Comparison of ENCODE assay signal across 19 cellular contexts in the genomic region with DNA sequence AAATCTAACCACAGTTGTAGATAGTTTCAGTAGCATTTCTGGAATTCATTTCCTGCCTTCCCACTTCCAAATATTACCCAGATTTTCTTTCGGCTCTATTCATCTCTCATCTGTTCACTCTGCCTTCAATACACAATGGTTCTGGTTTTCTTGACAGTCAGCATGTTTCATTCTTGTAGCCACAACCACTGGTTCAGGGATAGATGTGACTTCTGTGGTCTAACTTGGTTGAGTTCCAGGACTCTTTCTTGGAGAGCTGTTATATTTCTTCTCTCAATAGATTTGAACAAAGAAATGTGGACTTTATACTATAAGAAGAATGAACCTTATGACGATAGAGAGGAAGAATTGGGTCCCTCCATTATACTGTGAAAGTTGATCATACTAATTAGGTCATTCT.
"Had no signal": no experiment of that assay in that cellular context is flagged by ENCODE, and none has a peak within 500 bp of the region (broad histone marks: within the 10 kb centered on the region; RNA-seq: fewer than 3 reads in every experiment).

No MANE protein-coding gene starts in this region.

- H3K4me1 ChIP-seq: heart left ventricle, psoas muscle, spleen, upper lobe of left lung, vagina had no signal

- H3K27ac ChIP-seq: heart left ventricle, neutrophil, psoas muscle, spleen, tibial artery, upper lobe of left lung, vagina had no signal

- ATAC-seq: heart left ventricle; left lobe of liver; naive thymus-derived CD8-positive, alpha-beta T cell; psoas muscle; sciatic nerve; stimulated activated memory B cell treated with anti-CD40 and anti-IgM and Interleukin-4, amounts not matched to agents 10 μg/mL and 1 μg/mL and 100 μg/mL, for 72 hours had no signal

- H3K36me3 ChIP-seq: heart left ventricle, neutrophil, spleen, tibial artery, upper lobe of left lung, vagina had no signal

- H3K4me3 ChIP-seq: heart left ventricle, psoas muscle, spleen, tibial artery, upper lobe of left lung, vagina had no signal

- H3K9me3 Mint-ChIP-seq: stimulated activated memory B cell treated with anti-CD40 and anti-IgM and Interleukin-4, amounts not matched to agents 10 μg/mL and 1 μg/mL and 100 μg/mL, for 72 hours; stimulated activated naive CD8-positive, alpha-beta T cell treated with anti-CD3 and anti-CD28 coated beads, Interleukin-15, Interleukin-2, amounts not matched to agents 100 ng/mL and 50 ng/mL, for 24 hours had no signal

- H3K27ac Mint-ChIP-seq: naive thymus-derived CD8-positive, alpha-beta T cell; stimulated activated memory B cell treated with anti-CD40 and anti-IgM and Interleukin-4, amounts not matched to agents 10 μg/mL and 1 μg/mL and 100 μg/mL, for 72 hours; stimulated activated naive CD8-positive, alpha-beta T cell treated with anti-CD3 and anti-CD28 coated beads, Interleukin-15, Interleukin-2, amounts not matched to agents 100 ng/mL and 50 ng/mL, for 24 hours had no signal

- H3K4me1 Mint-ChIP-seq: naive thymus-derived CD8-positive, alpha-beta T cell; stimulated activated memory B cell treated with anti-CD40 and anti-IgM and Interleukin-4, amounts not matched to agents 10 μg/mL and 1 μg/mL and 100 μg/mL, for 72 hours had no signal

- H3K36me3 Mint-ChIP-seq: naive thymus-derived CD8-positive, alpha-beta T cell; stimulated activated memory B cell treated with anti-CD40 and anti-IgM and Interleukin-4, amounts not matched to agents 10 μg/mL and 1 μg/mL and 100 μg/mL, for 72 hours had no signal

- H3K4me3 Mint-ChIP-seq: naive thymus-derived CD8-positive, alpha-beta T cell; stimulated activated memory B cell treated with anti-CD40 and anti-IgM and Interleukin-4, amounts not matched to agents 10 μg/mL and 1 μg/mL and 100 μg/mL, for 72 hours; stimulated activated naive CD8-positive, alpha-beta T cell treated with anti-CD3 and anti-CD28 coated beads, Interleukin-15, Interleukin-2, amounts not matched to agents 100 ng/mL and 50 ng/mL, for 24 hours had no signal

- H3K9me3 ChIP-seq: heart left ventricle, neutrophil, psoas muscle, tibial artery, upper lobe of left lung, vagina had no signal

- H3K27me3 ChIP-seq: heart left ventricle, neutrophil, spleen, tibial artery, upper lobe of left lung, vagina had no signal

- DNase-seq: dermis blood vessel endothelial cell; foreskin melanocyte; heart left ventricle; hippocampal formation; mammary epithelial cell; naive thymus-derived CD8-positive, alpha-beta T cell; psoas muscle; spleen; stimulated activated CD4-positive, alpha-beta T cell treated with anti-CD3 and anti-CD28 coated beads, Interleukin-15, amount 100 ng/mL, for 24 hours; stimulated activated CD4-positive, alpha-beta T cell treated with anti-CD3 and anti-CD28 coated beads, Interleukin-1b, Interleukin-23, amount 100 ng/mL, for 48 hours; stimulated activated CD4-positive, alpha-beta T cell treated with anti-CD3 and anti-CD28 coated beads, Interleukin-4, amount 100 ng/mL, for 24 hours; tibial artery; upper lobe of left lung had no signal

- H3K27me3 Mint-ChIP-seq: stimulated activated memory B cell treated with anti-CD40 and anti-IgM and Interleukin-4, amounts not matched to agents 10 μg/mL and 1 μg/mL and 100 μg/mL, for 72 hours; stimulated activated naive CD8-positive, alpha-beta T cell treated with anti-CD3 and anti-CD28 coated beads, Interleukin-15, Interleukin-2, amounts not matched to agents 100 ng/mL and 50 ng/mL, for 24 hours had no signal
